ENCODE assay signal across 1 cellular context in genomic region chr13:85413664-85414063, GRCh38.
A peak's percentile ranks its signal among the peaks of the same experiment; 100 is the strongest.
TF ChIP-seq lines count a peak whose summit lies in the region.

No MANE protein-coding gene starts in this region.

TF ChIP-seq in IMR-90, 13 proteins besides CTCF, POLR2A, EP300 and RAD21 (continued from another document):
- TF ChIP-seq FOS (IDR thresholded peaks at IDR 0.05; ENCODE audit: low read depth, low read length) (no peak), USF2 (IDR thresholded peaks at IDR 0.05; ENCODE audit: low read depth, low read length) (no peak), MAFK (IDR thresholded peaks at IDR 0.05; ENCODE audit: low read depth, low read length) (no peak), CEBPB (IDR thresholded peaks at IDR 0.05; ENCODE audit: low read depth, low read length) (peak; percentile 53; the same call in 1 of the 2 replicates)
